Comparison of ENCODE assay signal across 9 cellular contexts in genomic region chr1:101309334-101310221, GRCh38.
A peak's percentile ranks its signal among the peaks of the same experiment; 100 is the strongest.
DNase-seq lines count a peak whose midpoint lies in the region; ATAC-seq and TF ChIP-seq lines count a peak whose summit lies in the region.
"Had no signal": no experiment of that assay in that cellular context is flagged by ENCODE, and none has a peak within 500 bp of the region (broad histone marks: within the 10 kb centered on the region; RNA-seq: fewer than 3 reads in every experiment).

No MANE protein-coding gene starts in this region.

- peak; percentile 57 for ATAC-seq in HG03432 (IDR thresholded peaks at IDR 0.05; ENCODE audit: unreplicated experiment)
- peak; percentile 63 for ATAC-seq in stimulated activated effector memory CD8-positive, alpha-beta T cell treated with anti-CD3 and anti-CD28 coated beads, Interleukin-12 subunit alpha, Interleukin-12 subunit beta, amount 100 ng/mL, for 72 hours

- no peaks in the 10 kb centered on the region for H3K36me3 Mint-ChIP-seq in stimulated activated effector memory CD8-positive, alpha-beta T cell treated with anti-CD3 and anti-CD28 coated beads, Interleukin-12 subunit alpha, Interleukin-12 subunit beta, amount 100 ng/mL, for 72 hours

- H3K9me3 ChIP-seq in muscle layer of duodenum (ENCODE audit: control insufficient read depth in 1 of 2, low read length in 2 of 2), result no peaks in the 10 kb centered on the region

- H3K27ac ChIP-seq in C4-2B (no peak overlapping the region), muscle layer of duodenum (ENCODE audit: low read length) (no peak overlapping the region)
- H3K27ac ChIP-seq: epithelial cell of prostate had no signal

- peak overlapping the region; percentile 81 for H3K4me3 Mint-ChIP-seq in stimulated activated effector memory CD8-positive, alpha-beta T cell treated with anti-CD3 and anti-CD28 coated beads, Interleukin-12 subunit alpha, Interleukin-12 subunit beta, amount 100 ng/mL, for 72 hours

- TF ChIP-seq CTCF in C4-2B (conservative IDR thresholded peaks at IDR 0.05), result peak; percentile 93

- H3K4me1 Mint-ChIP-seq in stimulated activated effector memory CD8-positive, alpha-beta T cell treated with anti-CD3 and anti-CD28 coated beads, Interleukin-12 subunit alpha, Interleukin-12 subunit beta, amount 100 ng/mL, for 72 hours, result peaks cover 79% of the 10 kb centered on the region

- peak overlapping the region; percentile 77 for H3K27ac Mint-ChIP-seq in stimulated activated effector memory CD8-positive, alpha-beta T cell treated with anti-CD3 and anti-CD28 coated beads, Interleukin-12 subunit alpha, Interleukin-12 subunit beta, amount 100 ng/mL, for 72 hours

- H3K36me3 ChIP-seq in muscle layer of duodenum (ENCODE audit: control insufficient read depth in 1 of 2, insufficient read depth in 2 of 2, low read length in 2 of 2), result no peaks in the 10 kb centered on the region

- peaks cover 0 to 6% of the 10 kb centered on the region in 2 donors for H3K4me1 ChIP-seq in muscle layer of duodenum (ENCODE audit: control insufficient read depth in 1 of 2, insufficient read depth in 2 of 2, low read length in 2 of 2)

- no peaks in the 10 kb centered on the region for H3K9me3 Mint-ChIP-seq in stimulated activated effector memory CD8-positive, alpha-beta T cell treated with anti-CD3 and anti-CD28 coated beads, Interleukin-12 subunit alpha, Interleukin-12 subunit beta, amount 100 ng/mL, for 72 hours

- H3K27me3 ChIP-seq in muscle layer of duodenum (ENCODE audit: low read depth, low read length), result no peaks in the 10 kb centered on the region

- peak; percentile 43 for DNase-seq in NK-92 (lab: John Stamatoyannopoulos, UW; ENCODE audit: unreplicated experiment)
- DNase-seq in activated T-cell treated with anti-CD3 and anti-CD28 coated beads for 1 hour (ENCODE audit: low read depth), result peak; percentile 69
- DNase-seq in erythroblast (lab: John Stamatoyannopoulos, UW), result peak; percentile 62 to 74
- peak; percentile 55 to 79 for DNase-seq in stimulated activated effector memory CD8-positive, alpha-beta T cell treated with anti-CD3 and anti-CD28 coated beads, Interleukin-12 subunit alpha, Interleukin-12 subunit beta, amount 100 ng/mL, for 72 hours (ENCODE audit: low spot score in 2 of 2)

- peak overlapping the region; percentile 61 to 68 for H3K4me3 ChIP-seq in muscle layer of duodenum (ENCODE audit: low read depth in 1 of 2, low read length in 2 of 2)

- TF ChIP-seq POLR2A in GM19099 (IDR thresholded peaks at IDR 0.05; ENCODE audit: extremely low read depth, insufficient read length, low read depth), result peak; percentile 50
- TF ChIP-seq POLR2A in erythroblast (IDR thresholded peaks at IDR 0.05; ENCODE audit: low read length), result no peak
